28 cellular contexts compared by ENCODE assay signal in the genomic region with DNA sequence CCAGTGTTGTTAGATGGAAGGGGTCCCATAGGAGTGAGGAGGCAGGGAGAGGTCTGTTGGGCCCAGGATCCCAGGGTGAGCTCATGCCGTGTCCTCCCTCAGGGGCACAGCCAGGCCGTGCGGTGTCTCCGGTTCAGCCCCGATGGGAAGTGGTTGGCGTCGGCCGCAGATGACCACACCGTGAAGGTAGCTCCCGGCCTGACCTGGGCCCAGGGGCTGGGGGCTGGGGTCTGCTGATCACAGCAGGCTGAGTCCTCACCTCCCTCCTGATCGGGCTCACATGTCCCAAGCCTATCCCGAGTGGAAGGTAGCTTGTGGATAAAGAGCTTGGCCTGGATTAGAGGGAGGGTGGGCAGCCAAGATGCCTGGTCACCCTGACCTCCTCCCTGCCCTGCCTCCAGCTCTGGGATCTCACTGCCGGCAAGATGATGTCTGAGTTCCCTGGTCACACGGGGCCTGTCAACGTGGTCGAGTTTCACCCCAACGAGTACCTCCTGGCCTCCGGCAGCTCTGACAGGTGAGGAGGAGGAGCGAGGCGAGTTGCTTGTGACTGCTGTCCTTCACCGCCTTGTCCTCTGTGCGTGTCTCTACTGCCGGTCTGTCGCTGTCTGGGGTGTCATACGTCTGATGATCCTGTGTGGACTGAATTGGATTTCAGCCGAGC. TPM values are rescaled to one million over a fixed set of nuclear protein-coding genes. Genes with fewer than 3 reads are reported as not detected.
DNase-seq lines count a peak whose midpoint lies in the region; ATAC-seq and TF ChIP-seq lines count a peak whose summit lies in the region.
"Had no signal": no experiment of that assay in that cellular context is flagged by ENCODE, and none has a peak within 500 bp of the region (broad histone marks: within the 10 kb centered on the region; RNA-seq: fewer than 3 reads in every experiment).

No MANE protein-coding gene starts in this region.

- H3K27ac ChIP-seq in left ventricle myocardium inferior (replicated peaks) (no peak overlapping the region), WERI-Rb-1 (peak overlapping the region; percentile 28), mesenchymal stem cell (ENCODE audit: low read length, poor library complexity, severe bottlenecking) (no peak overlapping the region)
- H3K27ac ChIP-seq: PC-9 had no signal

- TF ChIP-seq CTCF in left ventricle myocardium inferior (IDR thresholded peaks at IDR 0.05; ENCODE audit: borderline replicate concordance) (no peak), WERI-Rb-1 (IDR thresholded peaks at IDR 0.05; ENCODE audit: low read depth, low read length) (no peak), progenitor cell of endocrine pancreas (IDR thresholded peaks at IDR 0.05; ENCODE audit: unreplicated experiment) (no peak)

- H3K9me3 Mint-ChIP-seq in progenitor cell of endocrine pancreas (ENCODE audit: low read depth): no peaks in the 10 kb centered on the region
- H3K9me3 Mint-ChIP-seq in activated T-cell treated with anti-CD3 and anti-CD28 coated beads, Interleukin-2, amount 50 U/mL, for 72 hours: no peaks in the 10 kb centered on the region
- H3K9me3 Mint-ChIP-seq: HFFc6, IgD-negative memory B cell had no signal

- H3K9me3 ChIP-seq in left ventricle myocardium inferior (replicated peaks) (no peaks in the 10 kb centered on the region), WERI-Rb-1 (ENCODE audit: severe bottlenecking) (no peaks in the 10 kb centered on the region), mesenchymal stem cell (ENCODE audit: control insufficient read depth, low read length) (no peaks in the 10 kb centered on the region)
- H3K9me3 ChIP-seq: BE2C, HAP-1 had no signal

- H2BK12ac ChIP-seq in mesenchymal stem cell (ENCODE audit: low read length in 2 of 2): no peak overlapping the region

- H3K27me3 Mint-ChIP-seq in progenitor cell of endocrine pancreas: no peaks in the 10 kb centered on the region
- H3K27me3 Mint-ChIP-seq in activated T-cell treated with anti-CD3 and anti-CD28 coated beads, Interleukin-2, amount 50 U/mL, for 72 hours (ENCODE audit: low read depth): no peaks in the 10 kb centered on the region
- H3K27me3 Mint-ChIP-seq: IgD-negative memory B cell had no signal

- no peak overlapping the region for H3K14ac ChIP-seq in mesenchymal stem cell (ENCODE audit: low read length in 2 of 2)

- H2BK120ac ChIP-seq in mesenchymal stem cell (ENCODE audit: low read depth, low read length): no peak overlapping the region

- H2AK5ac ChIP-seq in mesenchymal stem cell (ENCODE audit: low read length, severe bottlenecking): no peak overlapping the region

- WGBS in mesenchymal stem cell: 95% methylated on average over 26 of the region's 26 CpGs

- H4K91ac ChIP-seq in mesenchymal stem cell (ENCODE audit: low read length): peak overlapping the region; percentile 18

- H2BK5ac ChIP-seq in mesenchymal stem cell (ENCODE audit: low read depth, low read length, poor library complexity, severe bottlenecking): no peak overlapping the region

- DNase-seq in Right ventricle myocardium inferior (ENCODE audit: missing footprints): peak; percentile 62
- DNase-seq in left ventricle myocardium inferior: no peak
- peak; percentile 42 for DNase-seq in WERI-Rb-1
- DNase-seq in mesenchymal stem cell: no peak
- DNase-seq in progenitor cell of endocrine pancreas (ENCODE audit: low spot score, unreplicated experiment): no peak
- DNase-seq in activated T-cell treated with anti-CD3 and anti-CD28 coated beads, Interleukin-2, amount 50 U/mL, for 72 hours: no peak
- DNase-seq: 8988T, ACHN, Calu3, DMS153, DND-41, GOT3, HFFc6, NCI-H1092, NCI-H1417 treated with DMSO at 0.1 percent for 48 hours, NCI-H1694 treated with DMSO at 0.1 percent for 48 hours, NCI-H2081, NCI-H2227 treated with DMSO at 0.1 percent for 48 hours, NCI-H526 treated with DMSO at 0.1 percent for 48 hours, PC-9, SHP77 treated with DMSO at 0.1 percent for 48 hours had no signal

- H3K4ac ChIP-seq in mesenchymal stem cell (ENCODE audit: low read depth in 1 of 2, low read length in 2 of 2): no peak overlapping the region

- no peaks in the 10 kb centered on the region for H3K27me3 ChIP-seq in left ventricle myocardium inferior (ENCODE audit: low read depth)
- H3K27me3 ChIP-seq in WERI-Rb-1 (ENCODE audit: insufficient read depth, low read depth, severe bottlenecking): no peaks in the 10 kb centered on the region
- no peaks in the 10 kb centered on the region for H3K27me3 ChIP-seq in mesenchymal stem cell (ENCODE audit: control insufficient read depth in 1 of 2, insufficient read depth in 1 of 2, low read length in 2 of 2)
- H3K27me3 ChIP-seq: BE2C had no signal

- H3K4me3 ChIP-seq in left ventricle myocardium inferior: no peak overlapping the region
- H3K4me3 ChIP-seq in WERI-Rb-1 (ENCODE audit: low read depth, low read length): no peak overlapping the region
- no peak overlapping the region for H3K4me3 ChIP-seq in mesenchymal stem cell (ENCODE audit: insufficient read depth in 1 of 2, low read depth in 1 of 2, low read length in 2 of 2)
- H3K4me3 ChIP-seq: HAP-1, PC-9 had no signal

- intact Hi-C loops in Right ventricle myocardium inferior (cut with DNase I) (loop anchor here (10.0 kb wide), 1 partner anchor 253 kb away; the partner anchor contains the start of genes USB1 and ZNF319), left ventricle myocardium inferior (cut with micrococcal nuclease) (no loop called here)

- H2AFZ ChIP-seq in mesenchymal stem cell (ENCODE audit: low read depth, low read length): no peak overlapping the region
- H2AFZ ChIP-seq: PC-9 had no signal

- H3K36me3 ChIP-seq in left ventricle myocardium inferior (peaks cover 43% of the 10 kb centered on the region), WERI-Rb-1 (peaks cover 39% of the 10 kb centered on the region), mesenchymal stem cell (ENCODE audit: control insufficient read depth in 1 of 2, insufficient read depth in 2 of 2, low read depth in 1 of 2, low read length in 2 of 2) (peaks cover 34 to 86% of the 10 kb centered on the region in 2 experiments)

- H3K27ac Mint-ChIP-seq in progenitor cell of endocrine pancreas: peak overlapping the region; percentile 79
- H3K27ac Mint-ChIP-seq in activated T-cell treated with anti-CD3 and anti-CD28 coated beads, Interleukin-2, amount 50 U/mL, for 72 hours: no peak overlapping the region
- H3K27ac Mint-ChIP-seq: HFFc6 had no signal

- no peak overlapping the region for H2BK15ac ChIP-seq in mesenchymal stem cell (ENCODE audit: low read depth, poor library complexity, severe bottlenecking)

- H3K36me3 Mint-ChIP-seq in progenitor cell of endocrine pancreas (ENCODE audit: insufficient read depth): peaks cover 6% of the 10 kb centered on the region
- H3K36me3 Mint-ChIP-seq in activated T-cell treated with anti-CD3 and anti-CD28 coated beads, Interleukin-2, amount 50 U/mL, for 72 hours (ENCODE audit: insufficient read depth in 2 of 2): no peaks in the 10 kb centered on the region

- peaks cover 2% of the 10 kb centered on the region for H3K79me1 ChIP-seq in mesenchymal stem cell (replicated peaks; ENCODE audit: low read length, poor library complexity, severe bottlenecking)

- H3K18ac ChIP-seq in mesenchymal stem cell (ENCODE audit: low read depth in 1 of 2, low read length in 2 of 2): no peak overlapping the region

- H3K4me1 Mint-ChIP-seq in progenitor cell of endocrine pancreas (ENCODE audit: low read depth): no peaks in the 10 kb centered on the region
- no peaks in the 10 kb centered on the region for H3K4me1 Mint-ChIP-seq in activated T-cell treated with anti-CD3 and anti-CD28 coated beads, Interleukin-2, amount 50 U/mL, for 72 hours (ENCODE audit: low read depth)

- H4K8ac ChIP-seq in mesenchymal stem cell (ENCODE audit: low read length): no peak overlapping the region

- ATAC-seq in Right ventricle myocardium inferior (no peak), GM18870 (IDR thresholded peaks at IDR 0.05; ENCODE audit: unreplicated experiment) (no peak), GM21737 (IDR thresholded peaks at IDR 0.05; ENCODE audit: unreplicated experiment) (no peak)
- no peak for ATAC-seq in activated T-cell treated with anti-CD3 and anti-CD28 coated beads, Interleukin-2, amount 50 U/mL, for 72 hours (replicated peaks in 1 of 2)

- H3K9ac ChIP-seq in mesenchymal stem cell (ENCODE audit: low read length): no peak overlapping the region

- H3K4me1 ChIP-seq in left ventricle myocardium inferior: peaks cover 5% of the 10 kb centered on the region
- H3K4me1 ChIP-seq in mesenchymal stem cell (ENCODE audit: control insufficient read depth, insufficient read depth, low read depth, low read length): peaks cover 16% of the 10 kb centered on the region
- H3K4me1 ChIP-seq: BE2C, HAP-1 had no signal

- H3K4me3 Mint-ChIP-seq in progenitor cell of endocrine pancreas (ENCODE audit: low read depth): no peak overlapping the region
- no peak overlapping the region for H3K4me3 Mint-ChIP-seq in activated T-cell treated with anti-CD3 and anti-CD28 coated beads, Interleukin-2, amount 50 U/mL, for 72 hours
- H3K4me3 Mint-ChIP-seq: HFFc6, IgD-negative memory B cell had no signal

- no peak overlapping the region for H3K23ac ChIP-seq in mesenchymal stem cell (ENCODE audit: low read length in 2 of 2)

- no peak overlapping the region for H3K4me2 ChIP-seq in mesenchymal stem cell (ENCODE audit: low read length, poor library complexity, severe bottlenecking)
- H3K4me2 ChIP-seq: PC-9 had no signal

RNA-seq across cellular contexts. Expression of gene KATNB1, which starts 16.1 kb away (rescaled TPM):
- total RNA-seq in Right ventricle myocardium inferior: 8.5 TPM
- total RNA-seq in left ventricle myocardium inferior: 11.2 TPM
- polyA plus RNA-seq in mesenchymal stem cell (2013, experiment 1 of 2): 9.7 TPM
- 9.8 TPM for polyA plus RNA-seq in mesenchymal stem cell (2013, experiment 2 of 2)
- 32.0 and 34.8 TPM in 2 replicates for total RNA-seq in progenitor cell of endocrine pancreas
- total RNA-seq in activated T-cell treated with anti-CD3 and anti-CD28 coated beads, Interleukin-2, amount 50 U/mL, for 72 hours: 10 to 100 TPM; 23.2 to 31.3 TPM

RNA-seq across cellular contexts. Expression of gene KIFC3, which starts 50.6 kb away (rescaled TPM):
- total RNA-seq in Right ventricle myocardium inferior: 55.3 TPM
- 63.5 TPM for total RNA-seq in left ventricle myocardium inferior
- 28.1 TPM for polyA plus RNA-seq in mesenchymal stem cell (2013, experiment 1 of 2)
- polyA plus RNA-seq in mesenchymal stem cell (2013, experiment 2 of 2): 25.8 TPM
- 27.6 and 34.5 TPM in 2 replicates for total RNA-seq in progenitor cell of endocrine pancreas
- total RNA-seq in activated T-cell treated with anti-CD3 and anti-CD28 coated beads, Interleukin-2, amount 50 U/mL, for 72 hours: 1 to 10 TPM; 1.3 to 1.5 TPM
- polyA plus RNA-seq: IgD-negative memory B cell had no signal

RNA-seq across cellular contexts. Expression of gene DRC7, which starts 57.1 kb away (rescaled TPM):
- not detected for total RNA-seq in Right ventricle myocardium inferior
- total RNA-seq in left ventricle myocardium inferior: not detected
- polyA plus RNA-seq in mesenchymal stem cell (2013, experiment 1 of 2): not detected
- not detected for polyA plus RNA-seq in mesenchymal stem cell (2013, experiment 2 of 2)
- total RNA-seq in progenitor cell of endocrine pancreas: 5.6 and 6.8 TPM in 2 replicates
- total RNA-seq in activated T-cell treated with anti-CD3 and anti-CD28 coated beads, Interleukin-2, amount 50 U/mL, for 72 hours: under 1 TPM in 1 of 2 donors, not detected in 1; 0.19 TPM
- total RNA-seq: Calu3, HFFc6, NCI-H460, RPMI7951 had no signal
- polyA plus RNA-seq: IgD-negative memory B cell had no signal

Comparison
In these comparisons a context has a peak if more than half of its experiments do, and no peak if none do; other contexts are left out.
1. DNase-seq: peak in Right ventricle myocardium inferior (single experiment) and WERI-Rb-1 (single experiment); none in left ventricle myocardium inferior (single experiment), mesenchymal stem cell (single experiment), progenitor cell of endocrine pancreas (single experiment) and activated T-cell treated with anti-CD3 and anti-CD28 coated beads, Interleukin-2, amount 50 U/mL, for 72 hours (0 of 2).
2. RNA of gene KIFC3, which starts 50.6 kb away (total RNA-seq): 63.5 TPM in left ventricle myocardium inferior (single experiment), 55.3 TPM in Right ventricle myocardium inferior (single experiment) and 27.6 to 34.5 TPM in progenitor cell of endocrine pancreas; 1.3 to 1.5 TPM in activated T-cell treated with anti-CD3 and anti-CD28 coated beads, Interleukin-2, amount 50 U/mL, for 72 hours; every median in the first group is over 10 times any median in the second.